In genomic region chr11:86460461-86461404, GRCh38 we compare ENCODE assay signal across 11 cellular contexts.
DNase-seq lines count a peak whose midpoint lies in the region; ATAC-seq, FAIRE-seq and TF ChIP-seq lines count a peak whose summit lies in the region.
"Had no signal": no experiment of that assay in that cellular context is flagged by ENCODE, and none has a peak within 500 bp of the region (broad histone marks: within the 10 kb centered on the region; RNA-seq: fewer than 3 reads in every experiment).

No MANE protein-coding gene starts in this region.

- H3K27ac ChIP-seq in A549 = peak overlapping the region; percentile 68 to 85
- peak overlapping the region; percentile 47; the same call in 1 of the 2 replicates for H3K27ac ChIP-seq in HEK293 (ENCODE audit: extremely low read depth, low read depth, low read length)
- H3K27ac ChIP-seq in brain microvascular endothelial cell = peak overlapping the region; percentile 88
- peak overlapping the region in 1 of 2 donors; percentile 25 for H3K27ac ChIP-seq in kidney (ENCODE audit: low read depth in 2 of 2, low read length in 2 of 2)

- no peak for FAIRE-seq in A549 (lab: Jason Lieb, UNC)
- FAIRE-seq in kidney (lab: Jason Lieb, UNC) = no peak
- FAIRE-seq: endometrium had no signal

- peaks cover 5% of the 10 kb centered on the region for H3K36me3 Mint-ChIP-seq in neural crest cell (ENCODE audit: low read depth)

- no peak for TF ChIP-seq EP300 in A549 (IDR thresholded peaks at IDR 0.05)

- TF ChIP-seq RAD21 in A549 (conservative IDR thresholded peaks at IDR 0.05 in 1 of 2, IDR thresholded peaks at IDR 0.05 in 1 of 2) = no peak

- 91% methylated on average over 9 of the region's 9 CpGs for WGBS in A549 (ENCODE audit: missing lambda C conversion rate)

- POLR2A ChIA-PET in A549 (lab: Yijun Ruan, JAX) (interaction anchor here (1.0 to 1.3 kb wide), 2 partner anchors 23 to 118 kb away, joined by 3 to 6 read pairs; no protein-coding TSS in a partner anchor), HEK293 (lab: Yijun Ruan, JAX) (interaction anchor here (0.6 to 2.2 kb wide), 10 partner anchors 8 to 169 kb away, joined by 3 to 8 read pairs (median 4); no protein-coding TSS in a partner anchor)

- TF ChIP-seq POLR2A in A549 (IDR thresholded peaks at IDR 0.05; ENCODE audit: low read length) = no peak

- no peak overlapping the region for H3K9ac ChIP-seq in kidney (ENCODE audit: low read length in 2 of 2)

- no peaks in the 10 kb centered on the region for H3K27me3 ChIP-seq in brain microvascular endothelial cell (replicated peaks)

- H3K4me3 ChIP-seq in A549 (no peak overlapping the region), HEK293 (ENCODE audit: low read depth, low read length) (no peak overlapping the region), brain microvascular endothelial cell (ENCODE audit: low read depth, low read length) (no peak overlapping the region), kidney (ENCODE audit: low read length in 2 of 2) (no peak overlapping the region)

- DNase-seq in A549 (ENCODE audit: low read depth in 1 of 2, low spot score in 1 of 2) (no peak), brain microvascular endothelial cell (peak; percentile 49), neural crest cell (ENCODE audit: low read depth, low spot score) (no peak), kidney (no peak), NCI-H2081 treated with DMSO at 0.1 percent for 48 hours (lab: John Stamatoyannopoulos, UW) (no peak), DMS53 (lab: John Stamatoyannopoulos, UW) (no peak)
- DNase-seq: CD8-positive, alpha-beta memory T cell had no signal

- H3K4me1 Mint-ChIP-seq in neural crest cell = peaks cover 25% of the 10 kb centered on the region

- H3K9me3 Mint-ChIP-seq in neural crest cell = no peaks in the 10 kb centered on the region
- H3K9me3 Mint-ChIP-seq: activated naive CD4-positive, alpha-beta T cell treated with anti-CD3 and anti-CD28 coated beads, Interleukin-2, amount 50 U/mL, for 72 hours; CD8-positive, alpha-beta memory T cell had no signal

- peak overlapping the region; percentile 46 for H3K4me2 ChIP-seq in A549

- no peak for ATAC-seq in A549
- ATAC-seq in GM19351 (IDR thresholded peaks at IDR 0.05; ENCODE audit: unreplicated experiment) = no peak

- no peak overlapping the region for H3K4me3 Mint-ChIP-seq in neural crest cell
- H3K4me3 Mint-ChIP-seq: CD8-positive, alpha-beta memory T cell had no signal

- CTCF ChIA-PET in A549 (lab: Yijun Ruan, JAX) (interaction anchor here (1.1 to 4.1 kb wide), 7 partner anchors 10 to 148 kb away, joined by 3 to 27 read pairs (median 4); no protein-coding TSS in a partner anchor), HEK293 (lab: Yijun Ruan, JAX) (interaction anchor here (0.6 to 3.5 kb wide), 2 partner anchors 148 to 1641 kb away, joined by 5 to 21 read pairs; no protein-coding TSS in a partner anchor)

- H3K27me3 Mint-ChIP-seq in neural crest cell (ENCODE audit: low read depth) = no peaks in the 10 kb centered on the region
- H3K27me3 Mint-ChIP-seq: CD8-positive, alpha-beta memory T cell had no signal

- H3K4me1 ChIP-seq in A549 (peaks cover 47% of the 10 kb centered on the region), HEK293 (ENCODE audit: control insufficient read depth, insufficient read depth, low read length) (peaks cover 7% of the 10 kb centered on the region; the same call in 1 of the 2 replicates), kidney (ENCODE audit: control insufficient read depth in 1 of 2, insufficient read depth in 1 of 2, low read depth in 1 of 2, low read length in 2 of 2) (peaks cover 0 to 2% of the 10 kb centered on the region in 2 donors)

- in situ Hi-C loops in brain microvascular endothelial cell (cut with HindIII; ENCODE audit: low pct_ligation_motif_present, low sequenced_read_pairs) = no loop called here

- H3K9me3 ChIP-seq in A549 (no peaks in the 10 kb centered on the region), HEK293 (ENCODE audit: control insufficient read depth, insufficient read depth, low read depth, low read length) (no peaks in the 10 kb centered on the region), kidney (ENCODE audit: control insufficient read depth in 1 of 2, low read length in 2 of 2) (no peaks in the 10 kb centered on the region)

- no peak for TF ChIP-seq CTCF in A549 (IDR thresholded peaks at IDR 0.05)
- TF ChIP-seq CTCF in HEK293 (tag by site-specific recombination; IDR thresholded peaks at IDR 0.05) = no peak
- TF ChIP-seq CTCF in brain microvascular endothelial cell (IDR thresholded peaks at IDR 0.05; ENCODE audit: low read depth, low read length, missing control alignments) = peak; percentile 20
- TF ChIP-seq CTCF in neural crest cell (conservative IDR thresholded peaks at IDR 0.05) = no peak
- TF ChIP-seq CTCF in kidney (IDR thresholded peaks at IDR 0.05; ENCODE audit: borderline replicate concordance, extremely low read depth, insufficient read depth) = no peak

- H3K27ac Mint-ChIP-seq in neural crest cell (ENCODE audit: unreplicated experiment) = peak overlapping the region; percentile 11

- intact Hi-C loops in kidney (cut with DNase I) = loop anchor here (10.0 kb wide), 1 partner anchor 134 kb away; no protein-coding TSS in a partner anchor

- no peaks in the 10 kb centered on the region for H3K36me3 ChIP-seq in HEK293 (ENCODE audit: control insufficient read depth in 2 of 2, insufficient read depth in 1 of 2, low read length in 2 of 2)
- H3K36me3 ChIP-seq in brain microvascular endothelial cell (replicated peaks) = no peaks in the 10 kb centered on the region
- H3K36me3 ChIP-seq in kidney (ENCODE audit: control insufficient read depth in 1 of 2, insufficient read depth in 2 of 2, low read length in 2 of 2) = no peaks in the 10 kb centered on the region

TF ChIP-seq in A549, 52 proteins besides CTCF, POLR2A, EP300 and RAD21:
- TF ChIP-seq HOXB5 (CRISPR knock-in tag; IDR thresholded peaks at IDR 0.05) (no peak), ZFP36 (IDR thresholded peaks at IDR 0.05; ENCODE audit: borderline replicate concordance, partially characterized antibody) (no peak), CHD2 (IDR thresholded peaks at IDR 0.05; ENCODE audit: low read length, partially characterized antibody) (no peak), USF2 (IDR thresholded peaks at IDR 0.05) (no peak), ZNF302 (CRISPR knock-in tag; IDR thresholded peaks at IDR 0.05) (no peak), EHF (CRISPR knock-in tag; IDR thresholded peaks at IDR 0.05) (no peak), HEYL (CRISPR knock-in tag; IDR thresholded peaks at IDR 0.05) (no peak), NFE2L2 (conservative IDR thresholded peaks at IDR 0.05; ENCODE audit: low read length) (no peak), PHF8 (IDR thresholded peaks at IDR 0.05; ENCODE audit: borderline replicate concordance, low read depth) (no peak), HOXB13 (CRISPR knock-in tag; IDR thresholded peaks at IDR 0.05; ENCODE audit: low read depth) (no peak), CEBPB (IDR thresholded peaks at IDR 0.05) (no peak), MAZ (IDR thresholded peaks at IDR 0.05; ENCODE audit: borderline replicate concordance, low read depth, low read length) (no peak), CBX2 (IDR thresholded peaks at IDR 0.05; ENCODE audit: borderline replicate concordance, low read depth) (no peak), E2F6 (IDR thresholded peaks at IDR 0.05; ENCODE audit: borderline replicate concordance, low read depth) (no peak)

TF ChIP-seq in HEK293, 187 proteins besides CTCF, POLR2A, EP300 and RAD21:
- TF ChIP-seq SCRT2 (tag by site-specific recombination; IDR thresholded peaks at IDR 0.05) (peak; percentile 37; the same call in 1 of the 2 replicates), ZFHX2 (tag by site-specific recombination; conservative IDR thresholded peaks at IDR 0.05) (0 out of 2 replicates have a peak, but pooled peaks have one; percentile 47), ZNF501 (tag by site-specific recombination; IDR thresholded peaks at IDR 0.05) (no peak)
